19 cellular contexts compared by ENCODE assay signal in genomic region chr20:62135573-62136266, GRCh38. TPM values are rescaled to one million over a fixed set of nuclear protein-coding genes. Genes with fewer than 3 reads are reported as not detected.
A peak's percentile ranks its signal among the peaks of the same experiment; 100 is the strongest.
DNase-seq lines count a peak whose midpoint lies in the region; ATAC-seq and TF ChIP-seq lines count a peak whose summit lies in the region.
"Had no signal": no experiment of that assay in that cellular context is flagged by ENCODE, and none has a peak within 500 bp of the region (broad histone marks: within the 10 kb centered on the region; RNA-seq: fewer than 3 reads in every experiment).

No MANE protein-coding gene starts in this region.

- H3K27me3 ChIP-seq in CD4-positive, alpha-beta T cell (ENCODE audit: control insufficient read depth, insufficient read depth, low read length) = no peaks in the 10 kb centered on the region
- no peaks in the 10 kb centered on the region for H3K27me3 ChIP-seq in HUES64 (ENCODE audit: insufficient read depth, low read length)

- ATAC-seq in CD4-positive, alpha-beta T cell (ENCODE audit: poor library complexity) = no peak
- ATAC-seq: stimulated activated naive CD8-positive, alpha-beta T cell treated with anti-CD3 and anti-CD28 coated beads, Interleukin-15, amount 100 ng/mL, for 72 hours had no signal

- no peak overlapping the region for H3K4me3 ChIP-seq in HUES64 (ENCODE audit: low read length)

- CTCF ChIA-PET in CD4-positive, alpha-beta T cell (lab: Charles Lee) = interaction anchor here (0.9 to 2.7 kb wide), 5 partner anchors 11 to 125 kb away, joined by 3 to 18 read pairs (median 5); partner anchors contain the start of gene LSM14B

- peak overlapping the region; percentile 77 for H3K27ac Mint-ChIP-seq in CD4-positive, alpha-beta T cell
- peak overlapping the region; percentile 87 for H3K27ac Mint-ChIP-seq in progenitor cell of endocrine pancreas

- 94% methylated on average over 8 of the region's 8 CpGs for WGBS in HUES64

- peaks cover 48% of the 10 kb centered on the region for H3K4me1 Mint-ChIP-seq in CD4-positive, alpha-beta T cell (ENCODE audit: low read depth)
- peaks cover 4% of the 10 kb centered on the region for H3K4me1 Mint-ChIP-seq in progenitor cell of endocrine pancreas (ENCODE audit: low read depth)

- H3K9ac ChIP-seq in HUES64 (ENCODE audit: low read depth, low read length) = no peak overlapping the region

- POLR2A ChIA-PET in CD4-positive, alpha-beta T cell (lab: Charles Lee) = interaction anchor here (0.7 to 4.9 kb wide), 7 partner anchors 12 to 125 kb away, joined by 3 to 40 read pairs (median 4); partner anchors contain the start of genes LSM14B and TAF4

- no peak for DNase-seq in CD4-positive, alpha-beta T cell
- DNase-seq in erythroblast (lab: John Stamatoyannopoulos, UW) (no peak), progenitor cell of endocrine pancreas (ENCODE audit: low spot score, unreplicated experiment) (no peak), GDM1 (lab: John Stamatoyannopoulos, UW) (no peak), globus pallidus (ENCODE audit: low spot score) (no peak), amygdala (lab: John Stamatoyannopoulos, UW) (no peak)
- DNase-seq: activated effector memory CD4-positive, alpha-beta T cell treated with anti-CD3 and anti-CD28 coated beads, Interleukin-2, amount 50 U/mL, for 16 hours; anterior cingulate cortex; Calu3; kidney; midbrain; NCI-H1105; NCI-H2107; NCI-H524 treated with DMSO at 0.1 percent for 48 hours; occipital lobe; SHP77; stimulated activated naive CD8-positive, alpha-beta T cell treated with anti-CD3 and anti-CD28 coated beads, Interleukin-15, amount 100 ng/mL, for 72 hours had no signal

- no peak overlapping the region for H3K27ac ChIP-seq in CD4-positive, alpha-beta T cell (ENCODE audit: low read depth, low read length)
- 0 out of 2 replicates have a peak overlapping the region, but pooled peaks have one; percentile 18 for H3K27ac ChIP-seq in HUES64 (ENCODE audit: low read depth, low read length)

- H3K36me3 Mint-ChIP-seq in CD4-positive, alpha-beta T cell (ENCODE audit: low read depth) = peaks cover 95% of the 10 kb centered on the region
- H3K36me3 Mint-ChIP-seq in progenitor cell of endocrine pancreas (ENCODE audit: insufficient read depth) = peaks cover 35% of the 10 kb centered on the region

- H3K4me3 Mint-ChIP-seq in CD4-positive, alpha-beta T cell = peak overlapping the region; percentile 26
- H3K4me3 Mint-ChIP-seq in progenitor cell of endocrine pancreas (ENCODE audit: low read depth) = no peak overlapping the region
- H3K4me3 Mint-ChIP-seq: stimulated activated naive CD8-positive, alpha-beta T cell treated with anti-CD3 and anti-CD28 coated beads, Interleukin-15, amount 100 ng/mL, for 72 hours; T-helper 1 cell treated with Interleukin-12 subunit alpha and Interleukin-12 subunit beta and Interleukin-4 antibody, amounts not matched to agents 30 μg/mL and 1 μg/mL, for 36 hours had no signal

- H3K4me1 ChIP-seq in HUES64 (ENCODE audit: insufficient read depth, low read length) = no peaks in the 10 kb centered on the region

- H3K9me3 ChIP-seq in CD4-positive, alpha-beta T cell (ENCODE audit: control insufficient read depth, low read length) = no peaks in the 10 kb centered on the region
- no peaks in the 10 kb centered on the region for H3K9me3 ChIP-seq in HUES64 (ENCODE audit: insufficient read depth, low read depth, low read length)

- H3K27me3 Mint-ChIP-seq in CD4-positive, alpha-beta T cell = no peaks in the 10 kb centered on the region
- H3K27me3 Mint-ChIP-seq in progenitor cell of endocrine pancreas = no peaks in the 10 kb centered on the region
- H3K27me3 Mint-ChIP-seq: stimulated activated naive CD8-positive, alpha-beta T cell treated with anti-CD3 and anti-CD28 coated beads, Interleukin-15, amount 100 ng/mL, for 72 hours had no signal

- peaks cover 100% of the 10 kb centered on the region for H3K36me3 ChIP-seq in HUES64 (ENCODE audit: insufficient read depth, low read length)

- no peak for TF ChIP-seq CTCF in CD4-positive, alpha-beta T cell (IDR thresholded peaks at IDR 0.05)
- TF ChIP-seq CTCF in progenitor cell of endocrine pancreas (IDR thresholded peaks at IDR 0.05; ENCODE audit: unreplicated experiment) = no peak

- TF ChIP-seq POLR2A in erythroblast (IDR thresholded peaks at IDR 0.05; ENCODE audit: low read length) = peak; percentile 1

- intact Hi-C loops in CD4-positive, alpha-beta T cell (cut with DNase I, micrococcal nuclease) = loop anchor here (1.0 to 5.0 kb wide), 3 partner anchors 13 to 109 kb away; partner anchors contain the start of genes LSM14B (in 1 of the 2) and TAF4 (in 1 of the 2)

- no peaks in the 10 kb centered on the region for H3K9me3 Mint-ChIP-seq in CD4-positive, alpha-beta T cell
- no peaks in the 10 kb centered on the region for H3K9me3 Mint-ChIP-seq in progenitor cell of endocrine pancreas (ENCODE audit: low read depth)
- H3K9me3 Mint-ChIP-seq: stimulated activated naive CD8-positive, alpha-beta T cell treated with anti-CD3 and anti-CD28 coated beads, Interleukin-15, amount 100 ng/mL, for 72 hours; T-helper 1 cell treated with Interleukin-12 subunit alpha and Interleukin-12 subunit beta and Interleukin-4 antibody, amounts not matched to agents 30 μg/mL and 1 μg/mL, for 36 hours had no signal

RNA-seq across cellular contexts. Expression of gene PSMA7, which starts 7.5 kb away (rescaled TPM):
- total RNA-seq in CD4-positive, alpha-beta T cell = 100 to 1,000 TPM; 150 to 158 TPM
- polyA plus RNA-seq in HUES64 (2013, experiment 1 of 2) = 304 TPM
- polyA plus RNA-seq in HUES64 (2013, experiment 2 of 2) = 282 TPM
- total RNA-seq in progenitor cell of endocrine pancreas = 221 and 234 TPM in 2 replicates

RNA-seq across cellular contexts. Expression of gene SS18L1, which starts 7.8 kb away (rescaled TPM):
- 10 to 100 TPM; 12.8 to 13.4 TPM for total RNA-seq in CD4-positive, alpha-beta T cell
- 11.1 TPM for polyA plus RNA-seq in HUES64 (2013, experiment 1 of 2)
- polyA plus RNA-seq in HUES64 (2013, experiment 2 of 2) = 12.2 TPM
- 29.8 and 32.0 TPM in 2 replicates for total RNA-seq in progenitor cell of endocrine pancreas

RNA-seq across cellular contexts. Expression of gene LSM14B, which starts 13.4 kb away (rescaled TPM):
- total RNA-seq in CD4-positive, alpha-beta T cell = 10 to 100 TPM; 34.5 to 35.7 TPM
- polyA plus RNA-seq in HUES64 (2013, experiment 1 of 2) = 46.6 TPM
- 47.5 TPM for polyA plus RNA-seq in HUES64 (2013, experiment 2 of 2)
- total RNA-seq in progenitor cell of endocrine pancreas = 81.1 and 84.3 TPM in 2 replicates

RNA-seq across cellular contexts. Expression of gene MTG2, which starts 47.1 kb away (rescaled TPM):
- total RNA-seq in CD4-positive, alpha-beta T cell = 1 to 10 TPM; 9.5 to 9.9 TPM
- 17.8 TPM for polyA plus RNA-seq in HUES64 (2013, experiment 1 of 2)
- polyA plus RNA-seq in HUES64 (2013, experiment 2 of 2) = 16.5 TPM
- total RNA-seq in progenitor cell of endocrine pancreas = 30.4 and 31.6 TPM in 2 replicates
